ENCODE assay signal across 22 cellular contexts in the genomic region with DNA sequence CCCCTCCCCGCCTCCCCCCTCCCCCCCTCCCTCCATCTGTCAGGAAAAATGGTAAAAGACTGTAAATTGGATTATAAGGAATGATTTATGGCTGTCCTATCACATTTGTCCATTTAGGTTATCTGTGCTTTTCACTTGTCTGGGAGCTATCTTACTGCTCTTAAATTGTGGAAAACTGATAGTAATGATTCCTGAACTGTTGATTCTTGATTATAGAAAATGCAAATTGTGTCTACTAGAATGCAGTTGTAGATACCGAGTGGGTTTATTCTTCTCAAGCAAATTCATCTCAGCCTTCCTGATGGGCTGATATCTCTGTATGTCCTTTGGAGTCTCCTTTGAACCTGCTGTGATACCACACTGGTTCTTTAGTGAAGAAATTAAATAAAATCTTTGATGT. TPM values are rescaled to one million over a fixed set of nuclear protein-coding genes. Genes with fewer than 3 reads are reported as not detected.
DNase-seq lines count a peak whose midpoint lies in the region; ATAC-seq and TF ChIP-seq lines count a peak whose summit lies in the region.
"Had no signal": no experiment of that assay in that cellular context is flagged by ENCODE, and none has a peak within 500 bp of the region (broad histone marks: within the 10 kb centered on the region; RNA-seq: fewer than 3 reads in every experiment).

No MANE protein-coding gene starts in this region.

- intact Hi-C loops in heart left ventricle (cut with DNase I), result loop anchor here in 1 of 10 donors (5.0 kb wide), 1 partner anchor 53 kb away; no protein-coding TSS in a partner anchor
- intact Hi-C loops in cardiac septum (cut with DNase I), result no loop called here

- H3K27ac ChIP-seq in heart left ventricle, result peak overlapping the region in 8 of 12 donors; percentile 4 to 99 (median 34)

- no peak for ATAC-seq in heart left ventricle
- no peak for ATAC-seq in HG03039 (IDR thresholded peaks at IDR 0.05; ENCODE audit: unreplicated experiment)
- ATAC-seq: GM23338, HCT116 had no signal

- WGBS in heart left ventricle, 4 donors, result 39 to 65% (median 44%) methylated on average over 2 of the region's 2 CpGs

- no peak for DNase-seq in heart left ventricle
- DNase-seq in cardiac septum (ENCODE audit: low spot score), result no peak
- DNase-seq in NCI-H524 treated with DMSO at 0.1 percent for 48 hours (lab: John Stamatoyannopoulos, UW), result peak; percentile 5
- DNase-seq in NCI-H82 (lab: John Stamatoyannopoulos, UW), result peak; percentile 94
- DNase-seq in glutamatergic neuron, result no peak
- DNase-seq: C1 segment of cervical spinal cord; Calu3; CD4-positive, alpha-beta memory T cell; COR-L47; DMS53; DMS79 treated with DMSO at 0.1 percent for 48 hours; GF-D8; H9 had no signal

- H3K4me1 ChIP-seq in heart left ventricle, result peaks cover 0 to 65% (median 21%) of the 10 kb centered on the region in 12 donors

- H3K4me3 ChIP-seq in heart left ventricle, result peak overlapping the region in 2 of 12 donors; percentile 7 to 22
- H3K4me3 ChIP-seq: GM23338 had no signal

- peaks cover 4% of the 10 kb centered on the region for H3K36me3 Mint-ChIP-seq in glutamatergic neuron (ENCODE audit: unreplicated experiment)
- H3K36me3 Mint-ChIP-seq: CD4-positive, alpha-beta memory T cell had no signal

- TF ChIP-seq CTCF in heart left ventricle (IDR thresholded peaks at IDR 0.05) (no peak), glutamatergic neuron (IDR thresholded peaks at IDR 0.05; ENCODE audit: partially characterized antibody, unreplicated experiment) (no peak)

- peaks cover 6% of the 10 kb centered on the region for H3K27me3 Mint-ChIP-seq in glutamatergic neuron (ENCODE audit: unreplicated experiment)

- H3K27ac Mint-ChIP-seq in glutamatergic neuron (ENCODE audit: unreplicated experiment), result peak overlapping the region; percentile 52
- H3K27ac Mint-ChIP-seq: CD4-positive, alpha-beta memory T cell; GM23338; H9 had no signal

- H3K36me3 ChIP-seq in heart left ventricle, result peaks cover 0 to 23% (median 0%) of the 10 kb centered on the region in 9 donors

- no peaks in the 10 kb centered on the region for H3K9me3 ChIP-seq in heart left ventricle

- H3K4me3 Mint-ChIP-seq in glutamatergic neuron (ENCODE audit: unreplicated experiment), result no peak overlapping the region
- H3K4me3 Mint-ChIP-seq: CD4-positive, alpha-beta memory T cell; GM23338; H9 had no signal

- no peak for TF ChIP-seq POLR2A in heart left ventricle (IDR thresholded peaks at IDR 0.05)

- H3K4me1 Mint-ChIP-seq in glutamatergic neuron (ENCODE audit: low read depth, unreplicated experiment), result peaks cover 27% of the 10 kb centered on the region
- H3K4me1 Mint-ChIP-seq: CD4-positive, alpha-beta memory T cell had no signal

- no peaks in the 10 kb centered on the region for H3K27me3 ChIP-seq in heart left ventricle

- peaks cover 2% of the 10 kb centered on the region for H3K9me3 Mint-ChIP-seq in glutamatergic neuron (ENCODE audit: unreplicated experiment)
- H3K9me3 Mint-ChIP-seq: GM23338 had no signal

RNA-seq across cellular contexts. Expression of gene RYR2, which starts 12.3 kb away (rescaled TPM):
- total RNA-seq in heart left ventricle, result 1,000 to 10,000 TPM in 1 of 9 donors, 100 to 1,000 TPM in 8; 408 to 1,319 (median 822) TPM
- 100 to 1,000 TPM in 1 of 2 donors, 10 to 100 TPM in 1; 77.7 to 144 TPM for polyA plus RNA-seq in heart left ventricle
- total RNA-seq in cardiac septum, result 572 TPM
- total RNA-seq in glutamatergic neuron (ENCODE audit: unreplicated experiment), result 47.0 TPM
- total RNA-seq: CD4-positive, alpha-beta memory T cell; G401 had no signal
- polyA plus RNA-seq: BJ; CD4-positive, alpha-beta memory T cell had no signal

RNA-seq across cellular contexts. Expression of gene MT1HL1, which starts 50.1 kb away (rescaled TPM):
- total RNA-seq in heart left ventricle (not detected), cardiac septum (not detected), glutamatergic neuron (ENCODE audit: unreplicated experiment) (not detected)
- polyA plus RNA-seq in heart left ventricle, result not detected
- total RNA-seq: A172; A673; Calu3; CD4-positive, alpha-beta memory T cell; Daoy; G401; GM23338; H4; H9 had no signal
- polyA plus RNA-seq: BJ; CD4-positive, alpha-beta memory T cell; GM23338 had no signal

Comparison
In these comparisons a context has a peak if more than half of its experiments do, and no peak if none do; other contexts are left out.
1. DNase-seq: peak in NCI-H524 treated with DMSO at 0.1 percent for 48 hours (single experiment) and NCI-H82 (single experiment); none in heart left ventricle (0 of 5), cardiac septum (single experiment) and glutamatergic neuron (single experiment).